8 cellular contexts compared by ENCODE assay signal in the genomic region with DNA sequence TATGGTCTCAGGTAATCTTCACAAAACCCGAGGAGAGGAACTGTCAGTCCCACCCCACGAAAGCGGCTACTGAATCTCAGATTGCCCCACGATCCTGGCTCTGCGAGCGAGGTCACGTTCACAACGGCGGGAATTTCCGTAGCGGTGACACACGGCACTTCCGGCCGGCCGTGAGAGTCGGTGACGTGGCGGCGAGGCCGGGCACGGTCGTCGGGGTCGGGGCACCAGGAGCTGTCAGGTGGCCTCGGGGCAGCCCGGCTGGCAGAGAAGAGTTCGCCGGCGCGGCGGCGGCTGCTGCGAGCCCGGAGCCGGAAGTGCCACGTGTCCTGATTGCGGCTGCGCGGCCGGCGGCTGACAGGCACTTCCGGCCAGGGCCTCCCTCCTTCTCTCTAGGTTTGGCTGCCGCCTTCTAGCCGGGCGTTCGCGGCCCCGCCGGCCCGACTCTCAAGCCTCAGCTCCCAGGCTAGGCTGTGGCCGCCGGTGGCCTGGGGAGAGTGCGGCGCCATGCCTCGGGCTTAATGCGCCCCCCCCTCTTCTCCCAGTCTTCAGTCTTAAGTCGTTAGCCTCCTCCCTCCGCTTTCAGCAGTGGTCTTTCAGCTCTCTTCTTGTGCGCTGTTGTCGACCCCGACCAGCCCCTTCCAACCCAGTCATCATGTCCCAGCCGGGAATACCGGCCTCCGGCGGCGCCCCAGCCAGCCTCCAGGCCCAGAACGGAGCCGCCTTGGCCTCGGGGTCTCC. TPM values are rescaled to one million over a fixed set of nuclear protein-coding genes. Genes with fewer than 3 reads are reported as not detected.
DNase-seq lines count a peak whose midpoint lies in the region; ATAC-seq and TF ChIP-seq lines count a peak whose summit lies in the region.

A gene (plus strand): TSS at position 361 of the 738 bp plus-strand sequence. CDS start 292 bp downstream, at position 653.

- H3K9me3 Mint-ChIP-seq in activated CD4-positive, alpha-beta T cell treated with anti-CD3 and anti-CD28 coated beads for 36 hours (ENCODE audit: low read depth): no peaks in the 10 kb centered on the region
- H3K9me3 Mint-ChIP-seq in chondrocyte (ENCODE audit: low read depth): no peaks in the 10 kb centered on the region

- peak within 1 kb of the TSS; percentile 86 for H3K4me3 ChIP-seq in kidney epithelial cell (ENCODE audit: low read depth, low read length)

- intact Hi-C loops in activated CD4-positive, alpha-beta T cell treated with anti-CD3 and anti-CD28 coated beads for 36 hours (cut with DNase I, micrococcal nuclease): loop anchor here (1.0 to 5.0 kb wide), 16 partner anchors 16 to 644 kb away; a partner anchor contains a TSS

- peaks cover 30% of the 10 kb centered on the region for H3K4me1 Mint-ChIP-seq in activated CD4-positive, alpha-beta T cell treated with anti-CD3 and anti-CD28 coated beads for 36 hours
- peaks cover 31% of the 10 kb centered on the region for H3K4me1 Mint-ChIP-seq in chondrocyte (ENCODE audit: low read depth)

- peak; percentile 97 for DNase-seq in AG20443 (ENCODE audit: low spot score)
- peak; percentile 79 for DNase-seq in NCI-H510A treated with DMSO at 0.1 percent for 48 hours (lab: John Stamatoyannopoulos, UW)
- DNase-seq in activated CD4-positive, alpha-beta T cell treated with anti-CD3 and anti-CD28 coated beads for 36 hours: peak; percentile 96
- DNase-seq in chondrocyte (ENCODE audit: low spot score): peak; percentile 97
- DNase-seq in kidney epithelial cell (ENCODE audit: low read depth): no peak
- peak; percentile 87 to 89 for DNase-seq in stimulated activated CD4-positive, alpha-beta T cell treated with anti-CD3 and anti-CD28 coated beads, Interleukin-15, amount 100 ng/mL, for 48 hours (ENCODE audit: low read depth in 2 of 2)

- H3K4me3 Mint-ChIP-seq in activated CD4-positive, alpha-beta T cell treated with anti-CD3 and anti-CD28 coated beads for 36 hours: peak within 1 kb of the TSS; percentile 87
- H3K4me3 Mint-ChIP-seq in chondrocyte (ENCODE audit: unreplicated experiment): peak within 1 kb of the TSS; percentile 90

- H3K36me3 Mint-ChIP-seq in activated CD4-positive, alpha-beta T cell treated with anti-CD3 and anti-CD28 coated beads for 36 hours (ENCODE audit: low read depth): peaks cover 18% of the 10 kb centered on the region
- peaks cover 4% of the 10 kb centered on the region for H3K36me3 Mint-ChIP-seq in chondrocyte (ENCODE audit: low read depth)

- ATAC-seq in GM19035 (IDR thresholded peaks at IDR 0.05; ENCODE audit: unreplicated experiment) (peak; percentile 78), HG03342 (IDR thresholded peaks at IDR 0.05; ENCODE audit: unreplicated experiment) (peak; percentile 69)
- ATAC-seq in activated CD4-positive, alpha-beta T cell treated with anti-CD3 and anti-CD28 coated beads for 36 hours: peak; percentile 88

- H3K27me3 Mint-ChIP-seq in activated CD4-positive, alpha-beta T cell treated with anti-CD3 and anti-CD28 coated beads for 36 hours: no peaks in the 10 kb centered on the region
- H3K27me3 Mint-ChIP-seq in chondrocyte (ENCODE audit: low read depth): no peaks in the 10 kb centered on the region

- POLR2A ChIA-PET in activated CD4-positive, alpha-beta T cell treated with anti-CD3 and anti-CD28 coated beads for 36 hours (lab: Charles Lee): interaction anchor here (0.6 to 1.4 kb wide), 6 partner anchors 16 to 276 kb away, joined by 3 to 9 read pairs (median 4); a partner anchor contains a TSS

- TF ChIP-seq CTCF in chondrocyte (IDR thresholded peaks at IDR 0.05) (no peak), kidney epithelial cell (IDR thresholded peaks at IDR 0.05; ENCODE audit: insufficient read depth, low read length, poor library complexity, severe bottlenecking) (no peak)

- no peaks in the 10 kb centered on the region for H3K36me3 ChIP-seq in kidney epithelial cell (ENCODE audit: control insufficient read depth, insufficient read depth, low read length)

- no peaks in the 10 kb centered on the region for H3K27me3 ChIP-seq in kidney epithelial cell (ENCODE audit: control insufficient read depth, insufficient read depth, low read length)

- CTCF ChIA-PET in activated CD4-positive, alpha-beta T cell treated with anti-CD3 and anti-CD28 coated beads for 36 hours (lab: Charles Lee): interaction anchor here (0.6 to 2.7 kb wide), 4 partner anchors 13 to 61 kb away, joined by 4 to 12 read pairs (median 6); no protein-coding TSS in a partner anchor

- peak within 1 kb of the TSS; percentile 99 for H3K27ac Mint-ChIP-seq in activated CD4-positive, alpha-beta T cell treated with anti-CD3 and anti-CD28 coated beads for 36 hours
- H3K27ac Mint-ChIP-seq in chondrocyte (ENCODE audit: unreplicated experiment): peak within 1 kb of the TSS; percentile 99

RNA-seq across cellular contexts. Expression of the gene that starts here (rescaled TPM):
- 10 to 100 TPM; 32.2 to 41.3 TPM for total RNA-seq in activated CD4-positive, alpha-beta T cell treated with anti-CD3 and anti-CD28 coated beads for 36 hours
- total RNA-seq in chondrocyte: 48.1 to 50.7 TPM (median 48.2 TPM) in 3 replicates
- 16.0 and 17.0 TPM in 2 replicates for total RNA-seq in kidney epithelial cell
